ENCODE assay signal across 28 cellular contexts in the genomic region with DNA sequence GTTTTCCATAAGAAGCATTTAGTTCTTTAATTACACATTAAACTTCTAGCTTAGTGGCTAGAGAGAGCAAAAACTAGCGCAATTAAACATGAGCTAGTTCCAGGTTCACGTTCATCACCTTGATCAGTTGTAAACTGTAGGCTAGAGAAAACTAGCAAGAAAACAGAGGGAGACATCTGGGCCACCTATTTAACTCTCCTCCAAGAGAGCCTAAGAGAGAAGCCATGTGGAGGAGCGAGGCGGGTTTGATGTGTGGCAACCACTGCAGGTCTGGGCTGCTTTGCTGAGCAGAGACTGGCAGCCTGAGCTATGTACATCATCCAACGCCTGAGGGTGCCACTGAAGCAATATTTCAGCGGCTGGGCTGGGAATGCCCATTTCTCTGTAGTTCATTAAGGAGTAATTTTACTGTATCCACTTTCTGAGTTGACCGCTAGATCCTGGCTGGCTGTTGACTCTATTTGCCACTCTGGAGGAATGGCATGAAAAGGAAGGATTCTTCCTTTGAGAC.
DNase-seq lines count a peak whose midpoint lies in the region; ATAC-seq, FAIRE-seq and TF ChIP-seq lines count a peak whose summit lies in the region.
"Had no signal": no experiment of that assay in that cellular context is flagged by ENCODE, and none has a peak within 500 bp of the region (broad histone marks: within the 10 kb centered on the region; RNA-seq: fewer than 3 reads in every experiment).

No MANE protein-coding gene starts in this region.

- BruUV-seq in K562 (replicated peaks; lab: Mats Ljungman, UMichigan): no TSS peak

- H3K27ac ChIP-seq in K562 (ENCODE audit: extremely low read depth, low read depth, low read length) (no peak overlapping the region), testis (no peak overlapping the region)
- H3K27ac ChIP-seq: BLaER1 treated with 17β-estradiol and CSF1 and Interleukin-3, amounts not matched to agents 10 nM and 100 nM; GM23248; transverse colon; VCaP had no signal

- H3K4me1 ChIP-seq in K562 (replicated peaks in 1 of 2; ENCODE audit: control insufficient read depth in 2 of 2, insufficient read depth in 2 of 2, low read length in 2 of 2) (no peaks in the 10 kb centered on the region; a peak in 1 of 5 replicates), testis (peaks cover 34% of the 10 kb centered on the region)
- H3K4me1 ChIP-seq: BLaER1 treated with 17β-estradiol and CSF1 and Interleukin-3, amounts not matched to agents 10 nM and 100 nM; transverse colon had no signal

- H3K79me2 ChIP-seq in K562 (ENCODE audit: control insufficient read depth, insufficient read depth, low read length): no peaks in the 10 kb centered on the region

- POLR2A ChIA-PET in K562 (lab: Yijun Ruan, JAX): interaction anchor here (0.5 to 0.7 kb wide), 5 partner anchors 16 to 186 kb away, joined by 3 to 4 read pairs (median 4); no protein-coding TSS in a partner anchor

- WGBS in K562 (ENCODE audit: insufficient coverage, low coverage, missing lambda C conversion rate): 2% methylated on average over 7 of the region's 7 CpGs
- WGBS in testis, 2 donors: 87 to 90% methylated on average over 7 of the region's 7 CpGs

- H3K36me3 ChIP-seq in K562 (ENCODE audit: control insufficient read depth, insufficient read depth, low read length): no peaks in the 10 kb centered on the region
- no peaks in the 10 kb centered on the region for H3K36me3 ChIP-seq in testis (ENCODE audit: low read depth, missing control alignments)
- H3K36me3 ChIP-seq: BLaER1 treated with 17β-estradiol and CSF1 and Interleukin-3, amounts not matched to agents 10 nM and 100 nM; transverse colon had no signal

- H3K9ac ChIP-seq in K562 (ENCODE audit: insufficient read depth in 1 of 2, low read depth in 2 of 2, low read length in 2 of 2): no peak overlapping the region
- H3K9ac ChIP-seq: BLaER1 treated with 17β-estradiol and CSF1 and Interleukin-3, amounts not matched to agents 10 nM and 100 nM; GM23248 had no signal

- TF ChIP-seq RAD21 in K562 (CRISPR knock-in tag; conservative IDR thresholded peaks at IDR 0.05 in 1 of 2, IDR thresholded peaks at IDR 0.05 in 1 of 2): no peak

- H3K9me3 ChIP-seq in K562 (replicated peaks; ENCODE audit: control insufficient read depth, insufficient read depth, low read depth, low read length): no peaks in the 10 kb centered on the region
- no peaks in the 10 kb centered on the region for H3K9me3 ChIP-seq in testis
- H3K9me3 ChIP-seq: transverse colon had no signal

- H3K4me2 ChIP-seq in K562 (ENCODE audit: insufficient read depth, low read length): no peak overlapping the region
- H3K4me2 ChIP-seq: BLaER1 treated with 17β-estradiol and CSF1 and Interleukin-3, amounts not matched to agents 10 nM and 100 nM had no signal

- ATAC-seq in K562 (no peak; the same call in 2 of the 3 replicates), left ventricle myocardium superior (peak; percentile 78), GM18505 (IDR thresholded peaks at IDR 0.05; ENCODE audit: unreplicated experiment) (no peak), HG03432 (IDR thresholded peaks at IDR 0.05; ENCODE audit: unreplicated experiment) (no peak)
- ATAC-seq: activated CD4-positive, alpha-beta T cell treated with anti-CD3 and anti-CD28 coated beads for 36 hours; activated CD8-positive, alpha-beta T cell treated with anti-CD3 and anti-CD28 coated beads, Interleukin-2, amount 10 ng/mL, durations not matched to agents 7 days and 5 days; natural killer cell had no signal

- TF ChIP-seq CTCF in K562 (IDR thresholded peaks at IDR 0.05 in 2 of 3, conservative IDR thresholded peaks at IDR 0.05 in 1 of 3; ENCODE audit: insufficient read depth in 2 of 3, low read depth in 1 of 3, low read length in 3 of 3): no peak
- no peak for TF ChIP-seq CTCF in testis (IDR thresholded peaks at IDR 0.05)

- TF ChIP-seq POLR2A in K562 (conservative IDR thresholded peaks at IDR 0.05) (no peak), testis (IDR thresholded peaks at IDR 0.05) (no peak), GM18505 (IDR thresholded peaks at IDR 0.05; ENCODE audit: borderline replicate concordance, extremely low read depth, insufficient read depth, insufficient read length) (no peak)

- CTCF ChIA-PET in K562 (lab: Yijun Ruan, JAX; ENCODE audit: low intra/inter-chr PET ratio): no interaction called here

- in situ Hi-C loops in K562 (cut with MboI): no loop called here

- TF ChIP-seq EP300 in K562 (IDR thresholded peaks at IDR 0.05; ENCODE audit: low read length): no peak

- DNase-seq in LHCN-M2 (ENCODE audit: low read depth): peak; percentile 13
- no peak for DNase-seq in K562 (ENCODE audit: extremely low read depth in 1 of 4, low spot score in 3 of 4)
- no peak for DNase-seq in left ventricle myocardium superior
- peak; percentile 30 for DNase-seq in testis
- no peak for DNase-seq in cerebellar cortex (ENCODE audit: low spot score)
- DNase-seq: activated CD4-positive, alpha-beta T cell treated with anti-CD3 and anti-CD28 coated beads for 36 hours; activated CD8-positive, alpha-beta T cell treated with anti-CD3 and anti-CD28 coated beads, Interleukin-2, amount 10 ng/mL, durations not matched to agents 7 days and 5 days; activated naive CD4-positive, alpha-beta T cell treated with anti-CD3 and anti-CD28 coated beads, Interleukin-2, amount 50 U/mL, for 16 hours; amniotic stem cell; COR-L47; DMS53; GDM1; MM.1S; natural killer cell; NCI-H1105 treated with DMSO at 0.1 percent for 48 hours; NCI-H1930; NCI-H524 treated with DMSO at 0.1 percent for 48 hours; NK-92 treated with Interleukin-12 subunit alpha and Interleukin-12 subunit beta, amount 100 ng/mL, for 24 hours; SHP77 treated with DMSO at 0.1 percent for 48 hours; stimulated activated CD4-positive, alpha-beta T cell treated with anti-CD3 and anti-CD28 coated beads, Interleukin-15, amount 100 ng/mL, for 24 hours; stimulated activated CD4-positive, alpha-beta T cell treated with anti-CD3 and anti-CD28 coated beads, Interleukin-4, amount 100 ng/mL, for 4 hours; SW 1271; transverse colon had no signal

- no peaks in the 10 kb centered on the region for H4K20me1 ChIP-seq in K562 (replicated peaks; ENCODE audit: control insufficient read depth, insufficient read depth, low read length)
- H4K20me1 ChIP-seq: BLaER1 treated with 17β-estradiol and CSF1 and Interleukin-3, amounts not matched to agents 10 nM and 100 nM had no signal

- H2AFZ ChIP-seq in K562 (ENCODE audit: low read depth, low read length): no peak overlapping the region
- H2AFZ ChIP-seq: GM23248 had no signal

- H3K9me1 ChIP-seq in K562 (ENCODE audit: control insufficient read depth, insufficient read depth, low read length): no peaks in the 10 kb centered on the region

- FAIRE-seq in K562 (lab: Jason Lieb, UNC): no peak

- no peak overlapping the region for H3K4me3 ChIP-seq in K562
- no peak overlapping the region for H3K4me3 ChIP-seq in testis
- H3K4me3 ChIP-seq: BLaER1 treated with 17β-estradiol and CSF1 and Interleukin-3, amounts not matched to agents 10 nM and 100 nM; GM23248; transverse colon had no signal

- H3K27me3 ChIP-seq in K562 (ENCODE audit: control insufficient read depth in 2 of 2, insufficient read depth in 2 of 2, low read length in 2 of 2) (peaks cover 29 to 33% of the 10 kb centered on the region in 2 experiments), testis (no peaks in the 10 kb centered on the region)
- H3K27me3 ChIP-seq: BLaER1 treated with 17β-estradiol and CSF1 and Interleukin-3, amounts not matched to agents 10 nM and 100 nM; transverse colon had no signal

- intact Hi-C loops in K562 (cut with micrococcal nuclease): no loop called here
- intact Hi-C loops in left ventricle myocardium superior (cut with micrococcal nuclease): no loop called here
- intact Hi-C loops in testis (cut with DNase I; ENCODE audit: low total_unique reads): no loop called here

TF ChIP-seq in K562, 482 proteins besides CTCF, POLR2A, EP300 and RAD21:
- TF ChIP-seq FIP1L1 (IDR thresholded peaks at IDR 0.05; ENCODE audit: low read depth, low read length, poor library complexity, severe bottlenecking): no peak
- TF ChIP-seq NR2C2 (CRISPR knock-in tag; IDR thresholded peaks at IDR 0.05): no peak
- TF ChIP-seq NR2C2 (tag; IDR thresholded peaks at IDR 0.05): peak; percentile 8; the same call in 1 of the 2 replicates
- no peak for TF ChIP-seq PTRF (tag; IDR thresholded peaks at IDR 0.05)
- TF ChIP-seq KAT7 (CRISPR knock-in tag; IDR thresholded peaks at IDR 0.05; ENCODE audit: borderline replicate concordance): no peak

Comparison
In these comparisons a context has a peak if more than half of its experiments do, and no peak if none do; other contexts are left out.
1. DNase-seq: peak in LHCN-M2 (single experiment) and testis (single experiment); none in K562 (0 of 4), left ventricle myocardium superior (single experiment) and cerebellar cortex (single experiment).